In genomic region chr17:45001310-45001709, GRCh38 we compare ENCODE assay signal across 24 cellular contexts. TPM values are rescaled to one million over a fixed set of nuclear protein-coding genes. Genes with fewer than 3 reads are reported as not detected.
"Had no signal": no experiment of that assay in that cellular context is flagged by ENCODE, and none has a peak within 500 bp of the region (broad histone marks: within the 10 kb centered on the region; RNA-seq: fewer than 3 reads in every experiment).

No MANE protein-coding gene starts in this region.

- H3K4me3 Mint-ChIP-seq: activated naive CD4-positive, alpha-beta T cell treated with anti-CD3 and anti-CD28 coated beads, Interleukin-2, amount 10 ng/mL, durations not matched to agents 7 days and 5 days; activated naive CD8-positive, alpha-beta T cell treated with anti-CD3 and anti-CD28 coated beads, Interleukin-2, amount 10 ng/mL, durations not matched to agents 7 days and 5 days; effector memory CD8-positive, alpha-beta T cell; mesothelial cell of epicardium; naive B cell had no signal

- H3K27ac Mint-ChIP-seq: activated naive CD4-positive, alpha-beta T cell treated with anti-CD3 and anti-CD28 coated beads, Interleukin-2, amount 10 ng/mL, durations not matched to agents 7 days and 5 days; activated naive CD8-positive, alpha-beta T cell treated with anti-CD3 and anti-CD28 coated beads, Interleukin-2, amount 10 ng/mL, durations not matched to agents 7 days and 5 days; effector memory CD8-positive, alpha-beta T cell; mesothelial cell of epicardium; naive B cell had no signal

- H3K36me3 Mint-ChIP-seq: activated naive CD4-positive, alpha-beta T cell treated with anti-CD3 and anti-CD28 coated beads, Interleukin-2, amount 10 ng/mL, durations not matched to agents 7 days and 5 days; activated naive CD8-positive, alpha-beta T cell treated with anti-CD3 and anti-CD28 coated beads, Interleukin-2, amount 10 ng/mL, durations not matched to agents 7 days and 5 days; mesothelial cell of epicardium had no signal

- H3K9me3 Mint-ChIP-seq: activated naive CD4-positive, alpha-beta T cell treated with anti-CD3 and anti-CD28 coated beads, Interleukin-2, amount 10 ng/mL, durations not matched to agents 7 days and 5 days; activated naive CD8-positive, alpha-beta T cell treated with anti-CD3 and anti-CD28 coated beads, Interleukin-2, amount 10 ng/mL, durations not matched to agents 7 days and 5 days; effector memory CD8-positive, alpha-beta T cell had no signal

- ATAC-seq: activated CD4-positive, CD25-positive, alpha-beta regulatory T cell treated with anti-CD3 and anti-CD28 coated beads, Interleukin-2, amount 50 U/mL, for 24 hours; effector memory CD8-positive, alpha-beta T cell; gastrocnemius medialis; left cardiac atrium; right cardiac atrium; upper lobe of right lung had no signal

- DNase-seq: activated CD4-positive, alpha-beta T cell treated with anti-CD3 and anti-CD28 coated beads for 48 hours; activated CD4-positive, alpha-beta T cell treated with anti-CD3 and anti-CD28 coated beads, Interleukin-2, amount 50 U/mL, for 48 hours; activated CD8-positive, alpha-beta memory T cell treated with anti-CD3 and anti-CD28 coated beads, Interleukin-2, amount 50 U/mL, for 4 hours; activated gamma-delta T cell; activated naive CD4-positive, alpha-beta T cell treated with anti-CD3 and anti-CD28 coated beads, Interleukin-2, amount 10 ng/mL, durations not matched to agents 7 days and 5 days; activated naive CD8-positive, alpha-beta T cell treated with anti-CD3 and anti-CD28 coated beads, Interleukin-2, amount 10 ng/mL, durations not matched to agents 7 days and 5 days; activated T-cell treated with anti-CD3 and anti-CD28 coated beads, Interleukin-2, amount 50 U/mL, for 1 hour; brain microvascular endothelial cell; cortex of kidney; effector memory CD8-positive, alpha-beta T cell; erythroblast; gastrocnemius medialis; left cardiac atrium; naive B cell; occipital lobe; right cardiac atrium; spleen; stimulated activated naive CD4-positive, alpha-beta T cell; tibial artery; upper lobe of right lung had no signal

- H3K4me1 Mint-ChIP-seq: activated naive CD4-positive, alpha-beta T cell treated with anti-CD3 and anti-CD28 coated beads, Interleukin-2, amount 10 ng/mL, durations not matched to agents 7 days and 5 days; activated naive CD8-positive, alpha-beta T cell treated with anti-CD3 and anti-CD28 coated beads, Interleukin-2, amount 10 ng/mL, durations not matched to agents 7 days and 5 days; naive B cell had no signal

RNA-seq across cellular contexts. Expression of gene C1QL1, which starts 33.2 kb away (rescaled TPM):
- total RNA-seq: activated naive CD8-positive, alpha-beta T cell treated with anti-CD3 and anti-CD28 coated beads, Interleukin-2, amount 10 ng/mL, durations not matched to agents 7 days and 5 days; astrocyte; gastrocnemius medialis; suprapubic skin had no signal
